In genomic region chr9:90458485-90458884, GRCh38 we compare ENCODE assay signal across 12 cellular contexts.
DNase-seq lines count a peak whose midpoint lies in the region; TF ChIP-seq lines count a peak whose summit lies in the region.
"Had no signal": no experiment of that assay in that cellular context is flagged by ENCODE, and none has a peak within 500 bp of the region (broad histone marks: within the 10 kb centered on the region; RNA-seq: fewer than 3 reads in every experiment).

No MANE protein-coding gene starts in this region.

- no peak overlapping the region for H3K4me3 Mint-ChIP-seq in endodermal cell
- H3K4me3 Mint-ChIP-seq in T-helper 2 cell treated with Interferon-gamma antibody and Interleukin-4, amounts not matched to agents 5 μg/mL and 100 μg/mL, for 36 hours = no peak overlapping the region
- H3K4me3 Mint-ChIP-seq: CD8-positive, alpha-beta T cell; stimulated activated effector memory CD8-positive, alpha-beta T cell treated with anti-CD3 and anti-CD28 coated beads, Interleukin-12 subunit alpha, Interleukin-12 subunit beta, amount 100 ng/mL, for 72 hours had no signal

- peaks cover 5% of the 10 kb centered on the region for H3K9me3 Mint-ChIP-seq in endodermal cell
- no peaks in the 10 kb centered on the region for H3K9me3 Mint-ChIP-seq in T-helper 2 cell treated with Interferon-gamma antibody and Interleukin-4, amounts not matched to agents 5 μg/mL and 100 μg/mL, for 36 hours
- H3K9me3 Mint-ChIP-seq: CD8-positive, alpha-beta T cell; stimulated activated effector memory CD8-positive, alpha-beta T cell treated with anti-CD3 and anti-CD28 coated beads, Interleukin-12 subunit alpha, Interleukin-12 subunit beta, amount 100 ng/mL, for 72 hours had no signal

- no peak overlapping the region for H3K18ac ChIP-seq in trophoblast cell (ENCODE audit: low read length)

- H3K4me1 ChIP-seq in endodermal cell (ENCODE audit: control insufficient read depth, insufficient read depth, low read length) (no peaks in the 10 kb centered on the region), trophoblast cell (ENCODE audit: control insufficient read depth in 1 of 2, insufficient read depth in 2 of 2, low read length in 2 of 2) (peaks cover 4% of the 10 kb centered on the region in 2 experiments), osteoblast (ENCODE audit: insufficient read depth, low read length) (no peaks in the 10 kb centered on the region)

- peaks cover 2% of the 10 kb centered on the region for H3K79me1 ChIP-seq in trophoblast cell (ENCODE audit: low read length)

- H3K4me2 ChIP-seq in trophoblast cell (ENCODE audit: low read length) (no peak overlapping the region), osteoblast (ENCODE audit: insufficient read depth, low read length) (no peak overlapping the region)

- H3K4me1 Mint-ChIP-seq in endodermal cell = peaks cover 13% of the 10 kb centered on the region
- no peaks in the 10 kb centered on the region for H3K4me1 Mint-ChIP-seq in T-helper 2 cell treated with Interferon-gamma antibody and Interleukin-4, amounts not matched to agents 5 μg/mL and 100 μg/mL, for 36 hours (ENCODE audit: low read depth)
- H3K4me1 Mint-ChIP-seq: stimulated activated effector memory CD8-positive, alpha-beta T cell treated with anti-CD3 and anti-CD28 coated beads, Interleukin-12 subunit alpha, Interleukin-12 subunit beta, amount 100 ng/mL, for 72 hours had no signal

- H3K27me3 ChIP-seq in GM06990 (replicated peaks; ENCODE audit: control insufficient read depth, insufficient read depth, low read length) = 0 out of 2 replicates have a peak, but pooled peaks cover 1% of the 10 kb centered on the region
- H3K27me3 ChIP-seq in endodermal cell (ENCODE audit: control insufficient read depth, insufficient read depth, low read length, poor library complexity, severe bottlenecking) = no peaks in the 10 kb centered on the region
- H3K27me3 ChIP-seq in trophoblast cell (ENCODE audit: insufficient read depth, low read length) = no peaks in the 10 kb centered on the region
- H3K27me3 ChIP-seq in osteoblast (ENCODE audit: insufficient read depth, low read length) = no peaks in the 10 kb centered on the region

- no peak overlapping the region for H4K12ac ChIP-seq in trophoblast cell (ENCODE audit: low read depth, low read length)

- H3K36me3 ChIP-seq in GM06990 (ENCODE audit: control insufficient read depth, insufficient read depth, low read length) (no peaks in the 10 kb centered on the region; the same call in 1 of the 2 replicates), endodermal cell (ENCODE audit: control insufficient read depth, insufficient read depth, low read length) (no peaks in the 10 kb centered on the region), trophoblast cell (ENCODE audit: control insufficient read depth in 1 of 2, insufficient read depth in 2 of 2, low read length in 2 of 2) (no peaks in the 10 kb centered on the region), osteoblast (ENCODE audit: insufficient read depth, low read length) (no peaks in the 10 kb centered on the region)

- no peaks in the 10 kb centered on the region for H3K36me3 Mint-ChIP-seq in endodermal cell (ENCODE audit: low read depth)
- H3K36me3 Mint-ChIP-seq in T-helper 2 cell treated with Interferon-gamma antibody and Interleukin-4, amounts not matched to agents 5 μg/mL and 100 μg/mL, for 36 hours (ENCODE audit: low read depth) = no peaks in the 10 kb centered on the region
- H3K36me3 Mint-ChIP-seq: CD8-positive, alpha-beta T cell; stimulated activated effector memory CD8-positive, alpha-beta T cell treated with anti-CD3 and anti-CD28 coated beads, Interleukin-12 subunit alpha, Interleukin-12 subunit beta, amount 100 ng/mL, for 72 hours had no signal

- H2AFZ ChIP-seq in trophoblast cell (ENCODE audit: insufficient read depth, low read length, poor library complexity) (no peak overlapping the region), osteoblast (ENCODE audit: low read length) (no peak overlapping the region)

- H3K79me2 ChIP-seq in trophoblast cell (ENCODE audit: control insufficient read depth, insufficient read depth, low read length, poor library complexity) (no peaks in the 10 kb centered on the region), osteoblast (ENCODE audit: insufficient read depth, low read length) (no peaks in the 10 kb centered on the region)

- H3K27me3 Mint-ChIP-seq in endodermal cell (ENCODE audit: insufficient read depth) = no peaks in the 10 kb centered on the region
- H3K27me3 Mint-ChIP-seq in T-helper 2 cell treated with Interferon-gamma antibody and Interleukin-4, amounts not matched to agents 5 μg/mL and 100 μg/mL, for 36 hours (ENCODE audit: low read depth) = peaks cover 5% of the 10 kb centered on the region

- no peak overlapping the region for H2BK5ac ChIP-seq in trophoblast cell (ENCODE audit: low read depth, low read length, poor library complexity)

- H3K14ac ChIP-seq in trophoblast cell (ENCODE audit: low read length) = no peak overlapping the region

- H4K20me1 ChIP-seq in osteoblast (ENCODE audit: insufficient read depth, low read length) = no peaks in the 10 kb centered on the region

- H2BK120ac ChIP-seq in trophoblast cell (ENCODE audit: insufficient read depth, low read length, poor library complexity) = no peak overlapping the region

- no peak overlapping the region for H3K23ac ChIP-seq in trophoblast cell (ENCODE audit: low read length)

- TF ChIP-seq CTCF in GM06990 (IDR thresholded peaks at IDR 0.05; ENCODE audit: insufficient read depth, low read length, poor library complexity, severe bottlenecking) (peak; percentile 20), endodermal cell (conservative IDR thresholded peaks at IDR 0.05) (peak; percentile 80), osteoblast (IDR thresholded peaks at IDR 0.05; ENCODE audit: extremely low read depth, low read depth, low read length) (no peak)

- H3K4me3 ChIP-seq in GM06990 (replicated peaks; ENCODE audit: low read depth, low read length) (no peak overlapping the region), endodermal cell (ENCODE audit: low read length) (no peak overlapping the region), trophoblast cell (ENCODE audit: low read depth, low read length) (no peak overlapping the region), osteoblast (ENCODE audit: insufficient read depth, low read length) (no peak overlapping the region)
- H3K4me3 ChIP-seq: coronary artery had no signal

- H2AK5ac ChIP-seq in trophoblast cell (ENCODE audit: low read length) = no peak overlapping the region

- H3K4ac ChIP-seq in trophoblast cell (ENCODE audit: low read depth, low read length) = no peak overlapping the region

- no peak overlapping the region for H4K8ac ChIP-seq in trophoblast cell (ENCODE audit: low read depth, low read length)

- H3K27ac ChIP-seq in endodermal cell (ENCODE audit: low read depth, low read length) (no peak overlapping the region), trophoblast cell (ENCODE audit: low read depth, low read length) (no peak overlapping the region), osteoblast (ENCODE audit: low read depth, low read length) (no peak overlapping the region)
- H3K27ac ChIP-seq: coronary artery had no signal

- no peak overlapping the region for H4K91ac ChIP-seq in trophoblast cell (ENCODE audit: low read depth, low read length)

- WGBS in endodermal cell (ENCODE audit: insufficient coverage in 1 of 2, insufficient read length in 1 of 2), 2 experiments = 90 to 91% methylated on average over 1 to 4 of the region's 4 CpGs
- no CpG with 5 or more reads among the region's 4 CpGs for WGBS in trophoblast cell (ENCODE audit: extremely low coverage, insufficient coverage, insufficient read length)

- no peak overlapping the region for H3K27ac Mint-ChIP-seq in endodermal cell
- H3K27ac Mint-ChIP-seq in T-helper 2 cell treated with Interferon-gamma antibody and Interleukin-4, amounts not matched to agents 5 μg/mL and 100 μg/mL, for 36 hours = no peak overlapping the region
- H3K27ac Mint-ChIP-seq: CD8-positive, alpha-beta T cell; stimulated activated effector memory CD8-positive, alpha-beta T cell treated with anti-CD3 and anti-CD28 coated beads, Interleukin-12 subunit alpha, Interleukin-12 subunit beta, amount 100 ng/mL, for 72 hours had no signal

- H2BK12ac ChIP-seq in trophoblast cell (ENCODE audit: low read length) = no peak overlapping the region

- H3K9ac ChIP-seq in endodermal cell (ENCODE audit: extremely low read depth, low read length, poor library complexity, severe bottlenecking) (no peak overlapping the region), trophoblast cell (ENCODE audit: low read length) (no peak overlapping the region)

- H3K9me3 ChIP-seq in endodermal cell (ENCODE audit: control insufficient read depth, low read length) (no peaks in the 10 kb centered on the region), trophoblast cell (ENCODE audit: insufficient read depth, low read depth, low read length) (peaks cover 2% of the 10 kb centered on the region), osteoblast (ENCODE audit: low read depth, low read length) (no peaks in the 10 kb centered on the region)

- DNase-seq in GM06990 (ENCODE audit: extremely low read depth, insufficient read length) (no peak), NCI-H460 (ENCODE audit: extremely low read depth, low read depth) (peak; percentile 35), endodermal cell (peak; percentile 65), trophoblast cell (peak; percentile 45 to 70), osteoblast (ENCODE audit: insufficient read length, low spot score, missing footprints) (no peak), UCSD-AML1 (lab: John Stamatoyannopoulos, UW; ENCODE audit: unreplicated experiment) (no peak)
- DNase-seq in activated naive CD4-positive, alpha-beta T cell treated with Interleukin-2 at 50 U/mL for 16 hours = no peak
- DNase-seq in T-helper 2 cell treated with Interferon-gamma antibody and Interleukin-4, amounts not matched to agents 5 μg/mL and 100 μg/mL, for 36 hours (ENCODE audit: low spot score) = no peak
- DNase-seq: CD8-positive, alpha-beta T cell; MV-4-11 had no signal

Comparison
In these comparisons a context has a peak if more than half of its experiments do, and no peak if none do; other contexts are left out.
1. DNase-seq: peak in NCI-H460 (single experiment), endodermal cell (single experiment) and trophoblast cell (2 of 2); none in GM06990 (single experiment), activated naive CD4-positive, alpha-beta T cell treated with Interleukin-2 at 50 U/mL for 16 hours (single experiment), osteoblast (single experiment), UCSD-AML1 (single experiment) and T-helper 2 cell treated with Interferon-gamma antibody and Interleukin-4, amounts not matched to agents 5 μg/mL and 100 μg/mL, for 36 hours (single experiment).